22 cellular contexts compared by ENCODE assay signal in genomic region chr1:242189591-242189990, GRCh38.
A peak's percentile ranks its signal among the peaks of the same experiment; 100 is the strongest.
DNase-seq lines count a peak whose midpoint lies in the region; ATAC-seq and TF ChIP-seq lines count a peak whose summit lies in the region.
"Had no signal": no experiment of that assay in that cellular context is flagged by ENCODE, and none has a peak within 500 bp of the region (broad histone marks: within the 10 kb centered on the region; RNA-seq: fewer than 3 reads in every experiment).

No MANE protein-coding gene starts in this region.

- TF ChIP-seq CTCF in DND-41 (IDR thresholded peaks at IDR 0.05; ENCODE audit: borderline replicate concordance, extremely low read depth, low read length, poor library complexity, severe bottlenecking) (peak; percentile 9), foreskin keratinocyte (conservative IDR thresholded peaks at IDR 0.05) (peak; percentile 15), tibial artery (IDR thresholded peaks at IDR 0.05) (no peak)

- H2AFZ ChIP-seq in DND-41 (ENCODE audit: low read depth, low read length): no peak overlapping the region
- H2AFZ ChIP-seq: PC-9 had no signal

- intact Hi-C loops in tibial artery (cut with DNase I; ENCODE audit: low total_unique reads): no loop called here

- H3K36me3 ChIP-seq in DND-41 (ENCODE audit: insufficient read depth, low read length) (no peaks in the 10 kb centered on the region), H7 (replicated peaks; ENCODE audit: control insufficient read depth, insufficient read depth, low read length) (no peaks in the 10 kb centered on the region), tibial artery (no peaks in the 10 kb centered on the region)
- H3K36me3 ChIP-seq: left lung, prostate gland, SJCRH30 had no signal

- H3K27me3 ChIP-seq in DND-41 (ENCODE audit: insufficient read depth, low read length, poor library complexity) (no peaks in the 10 kb centered on the region), H7 (ENCODE audit: control insufficient read depth, insufficient read depth, low read length) (no peaks in the 10 kb centered on the region; the same call in 1 of the 2 replicates), foreskin keratinocyte (no peaks in the 10 kb centered on the region), tibial artery (no peaks in the 10 kb centered on the region)
- H3K27me3 ChIP-seq: left lung, SJCRH30 had no signal

- H4K20me1 ChIP-seq in DND-41 (ENCODE audit: insufficient read depth, low read length): no peaks in the 10 kb centered on the region

- no peak overlapping the region for H3K9ac ChIP-seq in DND-41 (ENCODE audit: low read depth, low read length)

- H3K4me1 ChIP-seq in DND-41 (ENCODE audit: insufficient read depth, low read length) (no peaks in the 10 kb centered on the region), foreskin keratinocyte (no peaks in the 10 kb centered on the region), tibial artery (no peaks in the 10 kb centered on the region)
- H3K4me1 ChIP-seq: left lung, prostate gland had no signal

- H3K4me3 ChIP-seq in DND-41 (ENCODE audit: low read depth in 1 of 2, low read length in 2 of 2) (no peak overlapping the region), H7 (ENCODE audit: insufficient read depth, low read depth, low read length) (no peak overlapping the region), tibial artery (no peak overlapping the region)
- H3K4me3 ChIP-seq: left lung, PC-9, prostate gland, SJCRH30 had no signal

- no peak overlapping the region for H3K4me2 ChIP-seq in DND-41 (ENCODE audit: insufficient read depth, low read length)
- H3K4me2 ChIP-seq: PC-9 had no signal

- H3K79me2 ChIP-seq in DND-41 (ENCODE audit: insufficient read depth, low read length): no peaks in the 10 kb centered on the region

- H3K27ac ChIP-seq in DND-41 (ENCODE audit: low read length): no peak overlapping the region
- H3K27ac ChIP-seq in foreskin keratinocyte: no peak overlapping the region
- H3K27ac ChIP-seq in tibial artery: no peak overlapping the region
- H3K27ac ChIP-seq: left lung, PC-9, prostate gland, SJCRH30 had no signal

- H3K9me3 ChIP-seq in DND-41 (ENCODE audit: insufficient read depth, low read length, severe bottlenecking) (no peaks in the 10 kb centered on the region), tibial artery (no peaks in the 10 kb centered on the region)
- H3K9me3 ChIP-seq: left lung, prostate gland, SJCRH30 had no signal

- ATAC-seq in DND-41 (ENCODE audit: insufficient read depth, low read depth) (no peak), foreskin keratinocyte (no peak)
- ATAC-seq: activated T-cell treated with anti-CD3 and anti-CD28 coated beads, Interleukin-2, amount 50 U/mL, for 4 hours; effector memory CD8-positive, alpha-beta T cell; left lung had no signal

- DNase-seq in DND-41 (no peak), H7 (peak; percentile 38), RKO (ENCODE audit: low spot score) (peak; percentile 14), foreskin keratinocyte (no peak), tibial artery (no peak), RPMI8226 (no peak)
- DNase-seq in stimulated activated CD4-positive, alpha-beta T cell treated with anti-CD3 and anti-CD28 coated beads, Interleukin-15, amount 100 ng/mL, for 24 hours: no peak
- no peak for DNase-seq in activated CD4-positive, alpha-beta T cell treated with anti-CD3 and anti-CD28 coated beads for 1 hour
- DNase-seq: activated CD4-positive, alpha-beta memory T cell treated with anti-CD3 and anti-CD28 coated beads, Interleukin-2, amount 10 ng/mL, durations not matched to agents 7 days and 5 days; activated CD4-positive, CD25-positive, alpha-beta regulatory T cell; activated T-cell treated with anti-CD3 and anti-CD28 coated beads, Interleukin-2, amount 50 U/mL, for 4 hours; aorta; CD4-positive, CD25-positive, alpha-beta regulatory T cell; effector memory CD8-positive, alpha-beta T cell; glutamatergic neuron; left lung; NCI-H774; PC-9; SJCRH30; stimulated activated CD4-positive, alpha-beta T cell treated with anti-CD3 and anti-CD28 coated beads, Interleukin-2, amount 100 ng/mL, for 48 hours; stimulated activated naive CD4-positive, alpha-beta T cell treated with Interleukin-2 at 50 U/mL for 16 hours had no signal

Comparison
In these comparisons a context has a peak if more than half of its experiments do, and no peak if none do; other contexts are left out.
1. DNase-seq: peak in H7 (single experiment) and RKO (single experiment); none in DND-41 (single experiment), foreskin keratinocyte (0 of 2), stimulated activated CD4-positive, alpha-beta T cell treated with anti-CD3 and anti-CD28 coated beads, Interleukin-15, amount 100 ng/mL, for 24 hours (single experiment), activated CD4-positive, alpha-beta T cell treated with anti-CD3 and anti-CD28 coated beads for 1 hour (single experiment), tibial artery (0 of 2) and RPMI8226 (single experiment).
2. CTCF ChIP-seq: peak in DND-41 (single experiment) and foreskin keratinocyte (single experiment); none in tibial artery (0 of 2).